1 cellular context compared by ENCODE assay signal in the genomic region with DNA sequence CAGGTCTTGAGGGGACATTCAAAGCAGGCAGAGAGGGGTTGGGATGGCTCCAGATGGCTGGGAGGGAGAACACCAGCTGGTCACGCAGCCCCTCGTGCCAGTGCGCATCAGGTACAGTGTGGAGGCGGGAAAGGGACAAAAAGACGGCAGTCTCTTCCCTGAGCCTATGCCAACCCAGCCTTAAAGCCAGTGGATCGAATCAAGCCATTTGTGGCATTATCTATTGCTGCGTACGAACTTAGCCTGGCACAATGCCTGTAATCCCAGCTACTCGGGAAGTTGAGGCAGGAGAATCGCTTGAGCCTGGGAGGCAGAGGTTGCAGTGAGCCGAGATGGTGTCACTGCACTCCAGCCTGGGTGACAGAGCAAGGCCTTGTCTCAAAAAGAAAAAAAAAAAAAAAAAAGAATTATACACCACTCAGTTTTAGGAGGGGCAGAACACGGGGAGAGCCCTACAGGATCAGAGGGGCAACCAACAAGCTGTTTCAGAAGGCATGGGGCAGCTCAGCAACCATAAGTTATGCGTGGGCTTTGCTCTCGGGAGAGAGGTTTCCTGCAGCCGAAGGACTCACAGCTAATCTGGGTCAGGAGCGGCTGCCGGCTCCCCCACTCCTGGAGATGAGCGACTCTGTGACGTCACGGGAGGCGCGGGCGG.
A peak's percentile ranks its signal among the peaks of the same experiment; 100 is the strongest.
TF ChIP-seq lines count a peak whose summit lies in the region.

No MANE protein-coding gene starts in this region.

TF ChIP-seq in K562, 482 proteins besides CTCF, POLR2A, EP300 and RAD21 (continued from another document and continues in another):
- TF ChIP-seq, protein P1, sequence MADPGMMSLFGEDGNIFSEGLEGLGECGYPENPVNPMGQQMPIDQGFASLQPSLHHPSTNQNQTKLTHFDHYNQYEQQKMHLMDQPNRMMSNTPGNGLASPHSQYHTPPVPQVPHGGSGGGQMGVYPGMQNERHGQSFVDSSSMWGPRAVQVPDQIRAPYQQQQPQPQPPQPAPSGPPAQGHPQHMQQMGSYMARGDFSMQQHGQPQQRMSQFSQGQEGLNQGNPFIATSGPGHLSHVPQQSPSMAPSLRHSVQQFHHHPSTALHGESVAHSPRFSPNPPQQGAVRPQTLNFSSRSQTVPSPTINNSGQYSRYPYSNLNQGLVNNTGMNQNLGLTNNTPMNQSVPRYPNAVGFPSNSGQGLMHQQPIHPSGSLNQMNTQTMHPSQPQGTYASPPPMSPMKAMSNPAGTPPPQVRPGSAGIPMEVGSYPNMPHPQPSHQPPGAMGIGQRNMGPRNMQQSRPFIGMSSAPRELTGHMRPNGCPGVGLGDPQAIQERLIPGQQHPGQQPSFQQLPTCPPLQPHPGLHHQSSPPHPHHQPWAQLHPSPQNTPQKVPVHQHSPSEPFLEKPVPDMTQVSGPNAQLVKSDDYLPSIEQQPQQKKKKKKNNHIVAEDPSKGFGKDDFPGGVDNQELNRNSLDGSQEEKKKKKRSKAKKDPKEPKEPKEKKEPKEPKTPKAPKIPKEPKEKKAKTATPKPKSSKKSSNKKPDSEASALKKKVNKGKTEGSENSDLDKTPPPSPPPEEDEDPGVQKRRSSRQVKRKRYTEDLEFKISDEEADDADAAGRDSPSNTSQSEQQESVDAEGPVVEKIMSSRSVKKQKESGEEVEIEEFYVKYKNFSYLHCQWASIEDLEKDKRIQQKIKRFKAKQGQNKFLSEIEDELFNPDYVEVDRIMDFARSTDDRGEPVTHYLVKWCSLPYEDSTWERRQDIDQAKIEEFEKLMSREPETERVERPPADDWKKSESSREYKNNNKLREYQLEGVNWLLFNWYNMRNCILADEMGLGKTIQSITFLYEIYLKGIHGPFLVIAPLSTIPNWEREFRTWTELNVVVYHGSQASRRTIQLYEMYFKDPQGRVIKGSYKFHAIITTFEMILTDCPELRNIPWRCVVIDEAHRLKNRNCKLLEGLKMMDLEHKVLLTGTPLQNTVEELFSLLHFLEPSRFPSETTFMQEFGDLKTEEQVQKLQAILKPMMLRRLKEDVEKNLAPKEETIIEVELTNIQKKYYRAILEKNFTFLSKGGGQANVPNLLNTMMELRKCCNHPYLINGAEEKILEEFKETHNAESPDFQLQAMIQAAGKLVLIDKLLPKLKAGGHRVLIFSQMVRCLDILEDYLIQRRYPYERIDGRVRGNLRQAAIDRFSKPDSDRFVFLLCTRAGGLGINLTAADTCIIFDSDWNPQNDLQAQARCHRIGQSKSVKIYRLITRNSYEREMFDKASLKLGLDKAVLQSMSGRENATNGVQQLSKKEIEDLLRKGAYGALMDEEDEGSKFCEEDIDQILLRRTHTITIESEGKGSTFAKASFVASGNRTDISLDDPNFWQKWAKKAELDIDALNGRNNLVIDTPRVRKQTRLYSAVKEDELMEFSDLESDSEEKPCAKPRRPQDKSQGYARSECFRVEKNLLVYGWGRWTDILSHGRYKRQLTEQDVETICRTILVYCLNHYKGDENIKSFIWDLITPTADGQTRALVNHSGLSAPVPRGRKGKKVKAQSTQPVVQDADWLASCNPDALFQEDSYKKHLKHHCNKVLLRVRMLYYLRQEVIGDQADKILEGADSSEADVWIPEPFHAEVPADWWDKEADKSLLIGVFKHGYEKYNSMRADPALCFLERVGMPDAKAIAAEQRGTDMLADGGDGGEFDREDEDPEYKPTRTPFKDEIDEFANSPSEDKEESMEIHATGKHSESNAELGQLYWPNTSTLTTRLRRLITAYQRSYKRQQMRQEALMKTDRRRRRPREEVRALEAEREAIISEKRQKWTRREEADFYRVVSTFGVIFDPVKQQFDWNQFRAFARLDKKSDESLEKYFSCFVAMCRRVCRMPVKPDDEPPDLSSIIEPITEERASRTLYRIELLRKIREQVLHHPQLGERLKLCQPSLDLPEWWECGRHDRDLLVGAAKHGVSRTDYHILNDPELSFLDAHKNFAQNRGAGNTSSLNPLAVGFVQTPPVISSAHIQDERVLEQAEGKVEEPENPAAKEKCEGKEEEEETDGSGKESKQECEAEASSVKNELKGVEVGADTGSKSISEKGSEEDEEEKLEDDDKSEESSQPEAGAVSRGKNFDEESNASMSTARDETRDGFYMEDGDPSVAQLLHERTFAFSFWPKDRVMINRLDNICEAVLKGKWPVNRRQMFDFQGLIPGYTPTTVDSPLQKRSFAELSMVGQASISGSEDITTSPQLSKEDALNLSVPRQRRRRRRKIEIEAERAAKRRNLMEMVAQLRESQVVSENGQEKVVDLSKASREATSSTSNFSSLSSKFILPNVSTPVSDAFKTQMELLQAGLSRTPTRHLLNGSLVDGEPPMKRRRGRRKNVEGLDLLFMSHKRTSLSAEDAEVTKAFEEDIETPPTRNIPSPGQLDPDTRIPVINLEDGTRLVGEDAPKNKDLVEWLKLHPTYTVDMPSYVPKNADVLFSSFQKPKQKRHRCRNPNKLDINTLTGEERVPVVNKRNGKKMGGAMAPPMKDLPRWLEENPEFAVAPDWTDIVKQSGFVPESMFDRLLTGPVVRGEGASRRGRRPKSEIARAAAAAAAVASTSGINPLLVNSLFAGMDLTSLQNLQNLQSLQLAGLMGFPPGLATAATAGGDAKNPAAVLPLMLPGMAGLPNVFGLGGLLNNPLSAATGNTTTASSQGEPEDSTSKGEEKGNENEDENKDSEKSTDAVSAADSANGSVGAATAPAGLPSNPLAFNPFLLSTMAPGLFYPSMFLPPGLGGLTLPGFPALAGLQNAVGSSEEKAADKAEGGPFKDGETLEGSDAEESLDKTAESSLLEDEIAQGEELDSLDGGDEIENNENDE (IDR thresholded peaks at IDR 0.05; ENCODE audit: low read depth, low read length) = no peak
- TF ChIP-seq ZNF3 (CRISPR knock-in tag; IDR thresholded peaks at IDR 0.05) (no peak), KLF13 (tag; IDR thresholded peaks at IDR 0.05; ENCODE audit: borderline replicate concordance, low read depth) (no peak), SAFB (IDR thresholded peaks at IDR 0.05; ENCODE audit: borderline replicate concordance, low read depth, low read length) (no peak), SFPQ (IDR thresholded peaks at IDR 0.05; ENCODE audit: low read depth, low read length) (no peak), SREBF2 (CRISPR knock-in tag; IDR thresholded peaks at IDR 0.05) (no peak), SNRNP70 (optimal IDR thresholded peaks at IDR 0.05; ENCODE audit: low read depth, low read length) (no peak), ZNF354B (CRISPR knock-in tag; IDR thresholded peaks at IDR 0.05) (no peak), ETS1 (conservative IDR thresholded peaks at IDR 0.05; ENCODE audit: control insufficient read depth, low read depth, low read length) (no peak), DACH1 (IDR thresholded peaks at IDR 0.05; ENCODE audit: partially characterized antibody) (no peak), RNF2 (IDR thresholded peaks at IDR 0.05) (no peak), NR2C1 (IDR thresholded peaks at IDR 0.05) (no peak), NR2C1 (tag; IDR thresholded peaks at IDR 0.05) (no peak), SREBF1 (IDR thresholded peaks at IDR 0.05; ENCODE audit: borderline replicate concordance, low read depth, low read length) (no peak), BHLHE40 (IDR thresholded peaks at IDR 0.05; ENCODE audit: low read length) (peak; percentile 47; the same call in 1 of the 2 replicates), SMARCA4 (IDR thresholded peaks at IDR 0.05) (peak; percentile 73), CGGBP1 (CRISPR knock-in tag; IDR thresholded peaks at IDR 0.05) (no peak), ELK1 (CRISPR knock-in tag; IDR thresholded peaks at IDR 0.05) (no peak), ESRRA (IDR thresholded peaks at IDR 0.05; ENCODE audit: borderline replicate concordance, low read depth) (no peak), ZNF76 (CRISPR knock-in tag; IDR thresholded peaks at IDR 0.05; ENCODE audit: borderline replicate concordance) (no peak), MTA1 (IDR thresholded peaks at IDR 0.05; ENCODE audit: borderline replicate concordance) (no peak; the same call in 1 of the 2 replicates), NEUROD1 (IDR thresholded peaks at IDR 0.05; ENCODE audit: borderline replicate concordance, low read depth, low read length, partially characterized antibody) (no peak), ZNF445 (CRISPR knock-in tag; IDR thresholded peaks at IDR 0.05; ENCODE audit: low read depth) (no peak; the same call in 1 of the 2 replicates), CHD4 (IDR thresholded peaks at IDR 0.05; ENCODE audit: insufficient read depth, insufficient replicate concordance, low read depth, low read length, poor library complexity, severe bottlenecking) (no peak), ETV6 (IDR thresholded peaks at IDR 0.05; ENCODE audit: borderline replicate concordance in 1 of 2, low read depth in 2 of 2, low read length in 1 of 2) (no peak), ETV6 (CRISPR knock-in tag; IDR thresholded peaks at IDR 0.05; ENCODE audit: borderline replicate concordance) (no peak), ARNT (IDR thresholded peaks at IDR 0.05) (peak; percentile 44 to 56; a peak in 1 of 4 replicates), SNAPC5 (CRISPR knock-in tag; IDR thresholded peaks at IDR 0.05) (no peak), ZBTB33 (CRISPR knock-in tag; IDR thresholded peaks at IDR 0.05) (no peak), CXXC5 (CRISPR knock-in tag; IDR thresholded peaks at IDR 0.05) (no peak), BRCA1 (IDR thresholded peaks at IDR 0.05) (no peak), BRCA1 (CRISPR knock-in tag; IDR thresholded peaks at IDR 0.05) (no peak), XRCC3 (IDR thresholded peaks at IDR 0.05) (no peak), CBX2 (IDR thresholded peaks at IDR 0.05; ENCODE audit: insufficient read depth, low read length, poor library complexity, severe bottlenecking) (no peak), NCOA6 (IDR thresholded peaks at IDR 0.05) (no peak), TRIM24 (IDR thresholded peaks at IDR 0.05) (no peak), HIVEP1 (CRISPR knock-in tag; IDR thresholded peaks at IDR 0.05) (no peak), SIN3A (IDR thresholded peaks at IDR 0.05; ENCODE audit: borderline replicate concordance in 2 of 2, control insufficient read depth in 1 of 2, low read depth in 2 of 2, low read length in 2 of 2) (no peak), TAF7 (tag; IDR thresholded peaks at IDR 0.05) (peak; percentile 85), XRCC5 (IDR thresholded peaks at IDR 0.05; ENCODE audit: low read depth, low read length) (no peak), GTF2E2 (tag; IDR thresholded peaks at IDR 0.05) (peak; percentile 90), FIP1L1 (IDR thresholded peaks at IDR 0.05; ENCODE audit: low read depth, low read length, poor library complexity, severe bottlenecking) (no peak), SRF (CRISPR knock-in tag; IDR thresholded peaks at IDR 0.05) (0 out of 4 replicates have a peak, but pooled peaks of 1 of the 2 experiments have one; percentile 28), GTF2F1 (IDR thresholded peaks at IDR 0.05; ENCODE audit: low read depth, low read length) (no peak), HDAC1 (IDR thresholded peaks at IDR 0.05) (no peak), ELF2 (CRISPR knock-in tag; IDR thresholded peaks at IDR 0.05) (no peak), IRF1 (CRISPR knock-in tag; IDR thresholded peaks at IDR 0.05; ENCODE audit: borderline replicate concordance) (no peak)
